1 cellular context compared by ENCODE assay signal in the genomic region with DNA sequence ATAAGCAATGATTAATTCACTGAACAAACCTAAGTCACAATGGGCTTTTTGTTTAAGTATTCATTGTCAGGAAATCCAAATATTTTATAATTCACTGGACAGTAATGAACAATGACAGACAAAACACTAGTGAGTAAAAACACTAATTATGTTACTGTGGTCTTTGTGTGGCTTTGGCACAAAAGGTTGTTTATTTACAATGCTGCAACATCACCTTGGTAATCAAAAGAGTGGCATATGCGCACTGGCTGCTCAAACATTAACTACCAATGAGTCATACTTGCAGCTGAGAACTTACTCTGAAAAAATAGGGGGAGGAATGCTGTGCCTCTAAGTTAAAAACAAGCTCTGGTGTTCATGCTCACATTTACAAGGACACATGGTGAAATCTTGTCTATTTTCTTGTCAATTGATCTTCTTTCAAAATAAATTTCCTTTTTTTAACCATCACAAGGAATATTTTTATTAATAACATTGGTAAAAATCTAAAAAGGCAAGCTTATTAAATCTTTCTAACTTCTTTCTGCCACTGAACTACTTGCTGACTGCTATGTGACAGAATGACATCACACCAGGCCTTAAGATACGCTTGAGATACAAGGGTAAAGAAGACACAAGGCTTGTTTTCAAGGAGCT.
TF ChIP-seq lines count a peak whose summit lies in the region.

No MANE protein-coding gene starts in this region.

TF ChIP-seq in HepG2, 621 proteins besides CTCF, POLR2A, EP300 and RAD21 (continued from another document and continues in another):
- TF ChIP-seq, protein P1, sequence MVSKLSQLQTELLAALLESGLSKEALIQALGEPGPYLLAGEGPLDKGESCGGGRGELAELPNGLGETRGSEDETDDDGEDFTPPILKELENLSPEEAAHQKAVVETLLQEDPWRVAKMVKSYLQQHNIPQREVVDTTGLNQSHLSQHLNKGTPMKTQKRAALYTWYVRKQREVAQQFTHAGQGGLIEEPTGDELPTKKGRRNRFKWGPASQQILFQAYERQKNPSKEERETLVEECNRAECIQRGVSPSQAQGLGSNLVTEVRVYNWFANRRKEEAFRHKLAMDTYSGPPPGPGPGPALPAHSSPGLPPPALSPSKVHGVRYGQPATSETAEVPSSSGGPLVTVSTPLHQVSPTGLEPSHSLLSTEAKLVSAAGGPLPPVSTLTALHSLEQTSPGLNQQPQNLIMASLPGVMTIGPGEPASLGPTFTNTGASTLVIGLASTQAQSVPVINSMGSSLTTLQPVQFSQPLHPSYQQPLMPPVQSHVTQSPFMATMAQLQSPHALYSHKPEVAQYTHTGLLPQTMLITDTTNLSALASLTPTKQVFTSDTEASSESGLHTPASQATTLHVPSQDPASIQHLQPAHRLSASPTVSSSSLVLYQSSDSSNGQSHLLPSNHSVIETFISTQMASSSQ (IDR thresholded peaks at IDR 0.05; ENCODE audit: low read depth): peak; percentile 89
- TF ChIP-seq, protein P1 (CRISPR knock-in tag; IDR thresholded peaks at IDR 0.05; ENCODE audit: borderline replicate concordance): peak; percentile 94
- TF ChIP-seq FOXJ3 (CRISPR knock-in tag; IDR thresholded peaks at IDR 0.05; ENCODE audit: borderline replicate concordance): 0 out of 2 replicates have a peak, but pooled peaks have one; percentile 73
- TF ChIP-seq, protein P2, sequence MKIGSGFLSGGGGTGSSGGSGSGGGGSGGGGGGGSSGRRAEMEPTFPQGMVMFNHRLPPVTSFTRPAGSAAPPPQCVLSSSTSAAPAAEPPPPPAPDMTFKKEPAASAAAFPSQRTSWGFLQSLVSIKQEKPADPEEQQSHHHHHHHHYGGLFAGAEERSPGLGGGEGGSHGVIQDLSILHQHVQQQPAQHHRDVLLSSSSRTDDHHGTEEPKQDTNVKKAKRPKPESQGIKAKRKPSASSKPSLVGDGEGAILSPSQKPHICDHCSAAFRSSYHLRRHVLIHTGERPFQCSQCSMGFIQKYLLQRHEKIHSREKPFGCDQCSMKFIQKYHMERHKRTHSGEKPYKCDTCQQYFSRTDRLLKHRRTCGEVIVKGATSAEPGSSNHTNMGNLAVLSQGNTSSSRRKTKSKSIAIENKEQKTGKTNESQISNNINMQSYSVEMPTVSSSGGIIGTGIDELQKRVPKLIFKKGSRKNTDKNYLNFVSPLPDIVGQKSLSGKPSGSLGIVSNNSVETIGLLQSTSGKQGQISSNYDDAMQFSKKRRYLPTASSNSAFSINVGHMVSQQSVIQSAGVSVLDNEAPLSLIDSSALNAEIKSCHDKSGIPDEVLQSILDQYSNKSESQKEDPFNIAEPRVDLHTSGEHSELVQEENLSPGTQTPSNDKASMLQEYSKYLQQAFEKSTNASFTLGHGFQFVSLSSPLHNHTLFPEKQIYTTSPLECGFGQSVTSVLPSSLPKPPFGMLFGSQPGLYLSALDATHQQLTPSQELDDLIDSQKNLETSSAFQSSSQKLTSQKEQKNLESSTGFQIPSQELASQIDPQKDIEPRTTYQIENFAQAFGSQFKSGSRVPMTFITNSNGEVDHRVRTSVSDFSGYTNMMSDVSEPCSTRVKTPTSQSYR (CRISPR knock-in tag; IDR thresholded peaks at IDR 0.05; ENCODE audit: borderline replicate concordance): peak; percentile 54; the same call in 1 of the 2 replicates
- TF ChIP-seq SMAD1 (CRISPR knock-in tag; IDR thresholded peaks at IDR 0.05; ENCODE audit: borderline replicate concordance, low read depth): no peak
- TF ChIP-seq RXRB (CRISPR knock-in tag; IDR thresholded peaks at IDR 0.05; ENCODE audit: borderline replicate concordance): peak; percentile 65
- peak; percentile 64 for TF ChIP-seq PPARG (CRISPR knock-in tag; conservative IDR thresholded peaks at IDR 0.05)
- TF ChIP-seq MED1 (CRISPR knock-in tag; IDR thresholded peaks at IDR 0.05): peak; percentile 68
- TF ChIP-seq ZNF569 (CRISPR knock-in tag; IDR thresholded peaks at IDR 0.05; ENCODE audit: borderline replicate concordance): no peak
- peak; percentile 94; the same call in 1 of the 2 replicates for TF ChIP-seq FOSL1 (CRISPR knock-in tag; IDR thresholded peaks at IDR 0.05; ENCODE audit: borderline replicate concordance)
- TF ChIP-seq HMG20A (CRISPR knock-in tag; IDR thresholded peaks at IDR 0.05; ENCODE audit: borderline replicate concordance): peak; percentile 67; the same call in 1 of the 2 replicates
- TF ChIP-seq, protein P3, sequence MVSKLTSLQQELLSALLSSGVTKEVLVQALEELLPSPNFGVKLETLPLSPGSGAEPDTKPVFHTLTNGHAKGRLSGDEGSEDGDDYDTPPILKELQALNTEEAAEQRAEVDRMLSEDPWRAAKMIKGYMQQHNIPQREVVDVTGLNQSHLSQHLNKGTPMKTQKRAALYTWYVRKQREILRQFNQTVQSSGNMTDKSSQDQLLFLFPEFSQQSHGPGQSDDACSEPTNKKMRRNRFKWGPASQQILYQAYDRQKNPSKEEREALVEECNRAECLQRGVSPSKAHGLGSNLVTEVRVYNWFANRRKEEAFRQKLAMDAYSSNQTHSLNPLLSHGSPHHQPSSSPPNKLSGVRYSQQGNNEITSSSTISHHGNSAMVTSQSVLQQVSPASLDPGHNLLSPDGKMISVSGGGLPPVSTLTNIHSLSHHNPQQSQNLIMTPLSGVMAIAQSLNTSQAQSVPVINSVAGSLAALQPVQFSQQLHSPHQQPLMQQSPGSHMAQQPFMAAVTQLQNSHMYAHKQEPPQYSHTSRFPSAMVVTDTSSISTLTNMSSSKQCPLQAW (CRISPR knock-in tag; IDR thresholded peaks at IDR 0.05): peak; percentile 75; the same call in 1 of the 2 replicates
- no peak for TF ChIP-seq SNAI1 (CRISPR knock-in tag; IDR thresholded peaks at IDR 0.05; ENCODE audit: borderline replicate concordance)
- TF ChIP-seq POGZ (CRISPR knock-in tag; IDR thresholded peaks at IDR 0.05): 0 out of 2 replicates have a peak, but pooled peaks have one; percentile 25
- TF ChIP-seq, protein P4, sequence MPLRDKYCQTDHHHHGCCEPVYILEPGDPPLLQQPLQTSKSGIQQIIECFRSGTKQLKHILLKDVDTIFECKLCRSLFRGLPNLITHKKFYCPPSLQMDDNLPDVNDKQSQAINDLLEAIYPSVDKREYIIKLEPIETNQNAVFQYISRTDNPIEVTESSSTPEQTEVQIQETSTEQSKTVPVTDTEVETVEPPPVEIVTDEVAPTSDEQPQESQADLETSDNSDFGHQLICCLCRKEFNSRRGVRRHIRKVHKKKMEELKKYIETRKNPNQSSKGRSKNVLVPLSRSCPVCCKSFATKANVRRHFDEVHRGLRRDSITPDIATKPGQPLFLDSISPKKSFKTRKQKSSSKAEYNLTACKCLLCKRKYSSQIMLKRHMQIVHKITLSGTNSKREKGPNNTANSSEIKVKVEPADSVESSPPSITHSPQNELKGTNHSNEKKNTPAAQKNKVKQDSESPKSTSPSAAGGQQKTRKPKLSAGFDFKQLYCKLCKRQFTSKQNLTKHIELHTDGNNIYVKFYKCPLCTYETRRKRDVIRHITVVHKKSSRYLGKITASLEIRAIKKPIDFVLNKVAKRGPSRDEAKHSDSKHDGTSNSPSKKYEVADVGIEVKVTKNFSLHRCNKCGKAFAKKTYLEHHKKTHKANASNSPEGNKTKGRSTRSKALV (CRISPR knock-in tag; IDR thresholded peaks at IDR 0.05): peak; percentile 58; the same call in 1 of the 2 replicates
- peak; percentile 46 for TF ChIP-seq HDAC1 (CRISPR knock-in tag; IDR thresholded peaks at IDR 0.05)
- peak; percentile 53; the same call in 1 of the 2 replicates for TF ChIP-seq SOX13 (IDR thresholded peaks at IDR 0.05)
- peak in 1 of 2 experiments; percentile 95; a peak in 2 of 4 replicates for TF ChIP-seq SOX13 (CRISPR knock-in tag; conservative IDR thresholded peaks at IDR 0.05 in 1 of 2, IDR thresholded peaks at IDR 0.05 in 1 of 2)
- TF ChIP-seq FOXA3 (CRISPR knock-in tag; IDR thresholded peaks at IDR 0.05): peak; percentile 89
- TF ChIP-seq JUND (CRISPR knock-in tag; IDR thresholded peaks at IDR 0.05): peak; percentile 96
- TF ChIP-seq MLLT10 (CRISPR knock-in tag; IDR thresholded peaks at IDR 0.05): no peak
- TF ChIP-seq ZNF619 (CRISPR knock-in tag; IDR thresholded peaks at IDR 0.05): no peak
- TF ChIP-seq, protein P5, sequence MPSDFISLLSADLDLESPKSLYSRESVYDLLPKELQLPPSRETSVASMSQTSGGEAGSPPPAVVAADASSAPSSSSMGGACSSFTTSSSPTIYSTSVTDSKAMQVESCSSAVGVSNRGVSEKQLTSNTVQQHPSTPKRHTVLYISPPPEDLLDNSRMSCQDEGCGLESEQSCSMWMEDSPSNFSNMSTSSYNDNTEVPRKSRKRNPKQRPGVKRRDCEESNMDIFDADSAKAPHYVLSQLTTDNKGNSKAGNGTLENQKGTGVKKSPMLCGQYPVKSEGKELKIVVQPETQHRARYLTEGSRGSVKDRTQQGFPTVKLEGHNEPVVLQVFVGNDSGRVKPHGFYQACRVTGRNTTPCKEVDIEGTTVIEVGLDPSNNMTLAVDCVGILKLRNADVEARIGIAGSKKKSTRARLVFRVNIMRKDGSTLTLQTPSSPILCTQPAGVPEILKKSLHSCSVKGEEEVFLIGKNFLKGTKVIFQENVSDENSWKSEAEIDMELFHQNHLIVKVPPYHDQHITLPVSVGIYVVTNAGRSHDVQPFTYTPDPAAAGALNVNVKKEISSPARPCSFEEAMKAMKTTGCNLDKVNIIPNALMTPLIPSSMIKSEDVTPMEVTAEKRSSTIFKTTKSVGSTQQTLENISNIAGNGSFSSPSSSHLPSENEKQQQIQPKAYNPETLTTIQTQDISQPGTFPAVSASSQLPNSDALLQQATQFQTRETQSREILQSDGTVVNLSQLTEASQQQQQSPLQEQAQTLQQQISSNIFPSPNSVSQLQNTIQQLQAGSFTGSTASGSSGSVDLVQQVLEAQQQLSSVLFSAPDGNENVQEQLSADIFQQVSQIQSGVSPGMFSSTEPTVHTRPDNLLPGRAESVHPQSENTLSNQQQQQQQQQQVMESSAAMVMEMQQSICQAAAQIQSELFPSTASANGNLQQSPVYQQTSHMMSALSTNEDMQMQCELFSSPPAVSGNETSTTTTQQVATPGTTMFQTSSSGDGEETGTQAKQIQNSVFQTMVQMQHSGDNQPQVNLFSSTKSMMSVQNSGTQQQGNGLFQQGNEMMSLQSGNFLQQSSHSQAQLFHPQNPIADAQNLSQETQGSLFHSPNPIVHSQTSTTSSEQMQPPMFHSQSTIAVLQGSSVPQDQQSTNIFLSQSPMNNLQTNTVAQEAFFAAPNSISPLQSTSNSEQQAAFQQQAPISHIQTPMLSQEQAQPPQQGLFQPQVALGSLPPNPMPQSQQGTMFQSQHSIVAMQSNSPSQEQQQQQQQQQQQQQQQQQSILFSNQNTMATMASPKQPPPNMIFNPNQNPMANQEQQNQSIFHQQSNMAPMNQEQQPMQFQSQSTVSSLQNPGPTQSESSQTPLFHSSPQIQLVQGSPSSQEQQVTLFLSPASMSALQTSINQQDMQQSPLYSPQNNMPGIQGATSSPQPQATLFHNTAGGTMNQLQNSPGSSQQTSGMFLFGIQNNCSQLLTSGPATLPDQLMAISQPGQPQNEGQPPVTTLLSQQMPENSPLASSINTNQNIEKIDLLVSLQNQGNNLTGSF (CRISPR knock-in tag; IDR thresholded peaks at IDR 0.05): no peak
- TF ChIP-seq, protein P6, sequence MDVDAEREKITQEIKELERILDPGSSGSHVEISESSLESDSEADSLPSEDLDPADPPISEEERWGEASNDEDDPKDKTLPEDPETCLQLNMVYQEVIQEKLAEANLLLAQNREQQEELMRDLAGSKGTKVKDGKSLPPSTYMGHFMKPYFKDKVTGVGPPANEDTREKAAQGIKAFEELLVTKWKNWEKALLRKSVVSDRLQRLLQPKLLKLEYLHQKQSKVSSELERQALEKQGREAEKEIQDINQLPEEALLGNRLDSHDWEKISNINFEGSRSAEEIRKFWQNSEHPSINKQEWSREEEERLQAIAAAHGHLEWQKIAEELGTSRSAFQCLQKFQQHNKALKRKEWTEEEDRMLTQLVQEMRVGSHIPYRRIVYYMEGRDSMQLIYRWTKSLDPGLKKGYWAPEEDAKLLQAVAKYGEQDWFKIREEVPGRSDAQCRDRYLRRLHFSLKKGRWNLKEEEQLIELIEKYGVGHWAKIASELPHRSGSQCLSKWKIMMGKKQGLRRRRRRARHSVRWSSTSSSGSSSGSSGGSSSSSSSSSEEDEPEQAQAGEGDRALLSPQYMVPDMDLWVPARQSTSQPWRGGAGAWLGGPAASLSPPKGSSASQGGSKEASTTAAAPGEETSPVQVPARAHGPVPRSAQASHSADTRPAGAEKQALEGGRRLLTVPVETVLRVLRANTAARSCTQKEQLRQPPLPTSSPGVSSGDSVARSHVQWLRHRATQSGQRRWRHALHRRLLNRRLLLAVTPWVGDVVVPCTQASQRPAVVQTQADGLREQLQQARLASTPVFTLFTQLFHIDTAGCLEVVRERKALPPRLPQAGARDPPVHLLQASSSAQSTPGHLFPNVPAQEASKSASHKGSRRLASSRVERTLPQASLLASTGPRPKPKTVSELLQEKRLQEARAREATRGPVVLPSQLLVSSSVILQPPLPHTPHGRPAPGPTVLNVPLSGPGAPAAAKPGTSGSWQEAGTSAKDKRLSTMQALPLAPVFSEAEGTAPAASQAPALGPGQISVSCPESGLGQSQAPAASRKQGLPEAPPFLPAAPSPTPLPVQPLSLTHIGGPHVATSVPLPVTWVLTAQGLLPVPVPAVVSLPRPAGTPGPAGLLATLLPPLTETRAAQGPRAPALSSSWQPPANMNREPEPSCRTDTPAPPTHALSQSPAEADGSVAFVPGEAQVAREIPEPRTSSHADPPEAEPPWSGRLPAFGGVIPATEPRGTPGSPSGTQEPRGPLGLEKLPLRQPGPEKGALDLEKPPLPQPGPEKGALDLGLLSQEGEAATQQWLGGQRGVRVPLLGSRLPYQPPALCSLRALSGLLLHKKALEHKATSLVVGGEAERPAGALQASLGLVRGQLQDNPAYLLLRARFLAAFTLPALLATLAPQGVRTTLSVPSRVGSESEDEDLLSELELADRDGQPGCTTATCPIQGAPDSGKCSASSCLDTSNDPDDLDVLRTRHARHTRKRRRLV (CRISPR knock-in tag; IDR thresholded peaks at IDR 0.05): no peak
- peak; percentile 65 for TF ChIP-seq PHF5A (CRISPR knock-in tag; IDR thresholded peaks at IDR 0.05; ENCODE audit: low read depth, unreplicated experiment)
- no peak for TF ChIP-seq ZNF841 (CRISPR knock-in tag; IDR thresholded peaks at IDR 0.05; ENCODE audit: borderline replicate concordance)
- TF ChIP-seq KAT7 (CRISPR knock-in tag; IDR thresholded peaks at IDR 0.05; ENCODE audit: borderline replicate concordance): no peak
- TF ChIP-seq YEATS2 (CRISPR knock-in tag; IDR thresholded peaks at IDR 0.05; ENCODE audit: borderline replicate concordance): no peak
- no peak for TF ChIP-seq KDM5A (IDR thresholded peaks at IDR 0.05; ENCODE audit: borderline replicate concordance, low read length)
- TF ChIP-seq SIN3B (IDR thresholded peaks at IDR 0.05; ENCODE audit: low read length): no peak
